Comparison of ENCODE assay signal across 1 cellular context in genomic region chr2:227510620-227510958, GRCh38.
TF ChIP-seq lines count a peak whose summit lies in the region.

No MANE protein-coding gene starts in this region.

TF ChIP-seq in HCT116, 20 proteins besides CTCF, POLR2A, EP300 and RAD21 (continued from another document):
- no peak for TF ChIP-seq SIN3A (IDR thresholded peaks at IDR 0.05; ENCODE audit: low read depth)
- no peak for TF ChIP-seq EGR1 (IDR thresholded peaks at IDR 0.05; ENCODE audit: low read depth)
- TF ChIP-seq EZH2 (IDR thresholded peaks at IDR 0.05): no peak
- TF ChIP-seq SP1 (IDR thresholded peaks at IDR 0.05; ENCODE audit: low read depth): no peak
- no peak for TF ChIP-seq POLR2AphosphoS5 (IDR thresholded peaks at IDR 0.05; ENCODE audit: low read depth, low read length)
- no peak for TF ChIP-seq SRF (IDR thresholded peaks at IDR 0.05; ENCODE audit: low read depth)
- TF ChIP-seq ZNF274 (IDR thresholded peaks at IDR 0.05; ENCODE audit: low read depth, low read length): no peak
- TF ChIP-seq CEBPB (IDR thresholded peaks at IDR 0.05; ENCODE audit: low read depth): no peak
- no peak for TF ChIP-seq JUND (IDR thresholded peaks at IDR 0.05)
- TF ChIP-seq CBX3 (IDR thresholded peaks at IDR 0.05; ENCODE audit: low read depth): no peak
- TF ChIP-seq, protein P1, sequence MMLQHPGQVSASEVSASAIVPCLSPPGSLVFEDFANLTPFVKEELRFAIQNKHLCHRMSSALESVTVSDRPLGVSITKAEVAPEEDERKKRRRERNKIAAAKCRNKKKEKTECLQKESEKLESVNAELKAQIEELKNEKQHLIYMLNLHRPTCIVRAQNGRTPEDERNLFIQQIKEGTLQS (IDR thresholded peaks at IDR 0.05): no peak
- TF ChIP-seq ZFX (IDR thresholded peaks at IDR 0.05): no peak
- no peak for TF ChIP-seq YY1 (IDR thresholded peaks at IDR 0.05; ENCODE audit: extremely low read depth, insufficient replicate concordance, low read depth, low read length)
- TF ChIP-seq FOSL1 (IDR thresholded peaks at IDR 0.05; ENCODE audit: low read depth): no peak
TF ChIP-seq in HCT116: peak in this region for 0.
